25 cellular contexts compared by ENCODE assay signal in genomic region chr6:69771158-69771906, GRCh38. TPM values are rescaled to one million over a fixed set of nuclear protein-coding genes. Genes with fewer than 3 reads are reported as not detected.
DNase-seq lines count a peak whose midpoint lies in the region; ATAC-seq lines count a peak whose summit lies in the region.
"Had no signal": no experiment of that assay in that cellular context is flagged by ENCODE, and none has a peak within 500 bp of the region (broad histone marks: within the 10 kb centered on the region; RNA-seq: fewer than 3 reads in every experiment).

No MANE protein-coding gene starts in this region.

- H3K4me1 Mint-ChIP-seq in stimulated activated naive B cell treated with anti-CD40 and anti-IgM and Interleukin-4, amounts not matched to agents 10 μg/mL and 1 μg/mL and 100 μg/mL, for 72 hours: peaks cover 37 to 83% of the 10 kb centered on the region in 2 donors
- peaks cover 11 to 84% (median 61%) of the 10 kb centered on the region in 7 donors for H3K4me1 Mint-ChIP-seq in naive thymus-derived CD4-positive, alpha-beta T cell
- H3K4me1 Mint-ChIP-seq: WTC11 had no signal

- no peaks in the 10 kb centered on the region for H3K4me1 ChIP-seq in naive thymus-derived CD4-positive, alpha-beta T cell (ENCODE audit: control insufficient read depth in 2 of 2, insufficient read depth in 2 of 2, low read length in 2 of 2)
- H3K4me1 ChIP-seq: BLaER1 treated with 17β-estradiol and CSF1 and Interleukin-3, amounts not matched to agents 10 nM and 100 nM; thyroid gland had no signal

- H3K9me3 Mint-ChIP-seq in stimulated activated naive B cell treated with anti-CD40 and anti-IgM and Interleukin-4, amounts not matched to agents 10 μg/mL and 1 μg/mL and 100 μg/mL, for 72 hours: peaks cover 4 to 11% of the 10 kb centered on the region in 2 donors
- H3K9me3 Mint-ChIP-seq in naive thymus-derived CD4-positive, alpha-beta T cell: peaks cover 0 to 19% (median 4%) of the 10 kb centered on the region in 11 donors

- no peaks in the 10 kb centered on the region for H3K27me3 ChIP-seq in naive thymus-derived CD4-positive, alpha-beta T cell (ENCODE audit: control insufficient read depth in 2 of 2, insufficient read depth in 2 of 2, low read length in 2 of 2)
- H3K27me3 ChIP-seq: BLaER1 treated with 17β-estradiol and CSF1 and Interleukin-3, amounts not matched to agents 10 nM and 100 nM; pancreas; thyroid gland had no signal

- peaks cover 0 to 4% (median 0%) of the 10 kb centered on the region in 3 experiments for H3K9me3 ChIP-seq in naive thymus-derived CD4-positive, alpha-beta T cell (ENCODE audit: control insufficient read depth in 2 of 3, low read length in 3 of 3)
- H3K9me3 ChIP-seq: pancreas, SK-N-SH, thyroid gland had no signal

- H3K27me3 Mint-ChIP-seq in stimulated activated naive B cell treated with anti-CD40 and anti-IgM and Interleukin-4, amounts not matched to agents 10 μg/mL and 1 μg/mL and 100 μg/mL, for 72 hours: no peaks in the 10 kb centered on the region
- H3K27me3 Mint-ChIP-seq in naive thymus-derived CD4-positive, alpha-beta T cell: no peaks in the 10 kb centered on the region
- H3K27me3 Mint-ChIP-seq: brain, IgD-negative memory B cell, T-helper 17 cell had no signal

- peak overlapping the region; percentile 86 for H3K27ac Mint-ChIP-seq in stimulated activated naive B cell treated with anti-CD40 and anti-IgM and Interleukin-4, amounts not matched to agents 10 μg/mL and 1 μg/mL and 100 μg/mL, for 72 hours
- peak overlapping the region in 1 of 9 donors; percentile 28 for H3K27ac Mint-ChIP-seq in naive thymus-derived CD4-positive, alpha-beta T cell
- H3K27ac Mint-ChIP-seq: brain, T-helper 17 cell, WTC11 had no signal

- POLR2A ChIA-PET in naive thymus-derived CD4-positive, alpha-beta T cell (lab: Charles Lee): no interaction called here

- H3K36me3 ChIP-seq in naive thymus-derived CD4-positive, alpha-beta T cell (ENCODE audit: control insufficient read depth in 2 of 3, insufficient read depth in 3 of 3, low read length in 3 of 3): no peaks in the 10 kb centered on the region
- H3K36me3 ChIP-seq: pancreas, thyroid gland had no signal

- H3K4me3 Mint-ChIP-seq in stimulated activated naive B cell treated with anti-CD40 and anti-IgM and Interleukin-4, amounts not matched to agents 10 μg/mL and 1 μg/mL and 100 μg/mL, for 72 hours: peak overlapping the region; percentile 15 to 22
- no peak overlapping the region for H3K4me3 Mint-ChIP-seq in naive thymus-derived CD4-positive, alpha-beta T cell
- H3K4me3 Mint-ChIP-seq: brain, T-helper 17 cell, WTC11 had no signal

- no peak overlapping the region for H3K4me3 ChIP-seq in naive thymus-derived CD4-positive, alpha-beta T cell (ENCODE audit: low read length)
- H3K4me3 ChIP-seq: BLaER1 treated with 17β-estradiol and CSF1 and Interleukin-3, amounts not matched to agents 10 nM and 100 nM; coronary artery; pancreas; thyroid gland had no signal

- ATAC-seq in stimulated activated naive B cell treated with anti-CD40 and anti-IgM and Interleukin-4, amounts not matched to agents 10 μg/mL and 1 μg/mL and 100 μg/mL, for 72 hours (replicated peaks): peak; percentile 23 to 79
- ATAC-seq in naive thymus-derived CD4-positive, alpha-beta T cell: no peak
- ATAC-seq: pancreas, T-helper 17 cell, WTC11 had no signal

- CTCF ChIA-PET in naive thymus-derived CD4-positive, alpha-beta T cell (lab: Charles Lee): no interaction called here

- H3K36me3 Mint-ChIP-seq in stimulated activated naive B cell treated with anti-CD40 and anti-IgM and Interleukin-4, amounts not matched to agents 10 μg/mL and 1 μg/mL and 100 μg/mL, for 72 hours: peaks cover 54 to 69% of the 10 kb centered on the region in 2 donors
- H3K36me3 Mint-ChIP-seq in naive thymus-derived CD4-positive, alpha-beta T cell: peaks cover 14 to 71% (median 65%) of the 10 kb centered on the region in 5 donors

- peak; percentile 22 for DNase-seq in stimulated activated CD4-positive, alpha-beta T cell treated with anti-CD3 and anti-CD28 coated beads, Interleukin-1b, Interleukin-23, amount 100 ng/mL, for 48 hours
- DNase-seq in stimulated activated CD4-positive, alpha-beta T cell treated with anti-CD3 and anti-CD28 coated beads, Interleukin-2, amount 100 ng/mL, for 48 hours: no peak
- peak; percentile 28 to 42 for DNase-seq in activated T-cell treated with anti-CD3 and anti-CD28 coated beads, Interleukin-2, amount 50 U/mL, for 48 hours
- DNase-seq in cerebellar nuclear complex (lab: John Stamatoyannopoulos, UW) (peak; percentile 7 to 63), DMS114 treated with DMSO at 0.1 percent for 48 hours (lab: John Stamatoyannopoulos, UW; ENCODE audit: unreplicated experiment) (no peak), DMS53 treated with DMSO at 0.1 percent for 48 hours (lab: John Stamatoyannopoulos, UW; ENCODE audit: unreplicated experiment) (no peak)
- no peak for DNase-seq in stimulated activated naive B cell treated with anti-CD40 and anti-IgM and Interleukin-4, amounts not matched to agents 10 μg/mL and 1 μg/mL and 100 μg/mL, for 72 hours
- DNase-seq in naive thymus-derived CD4-positive, alpha-beta T cell: no peak
- DNase-seq: activated CD8-positive, alpha-beta memory T cell treated with anti-CD3 and anti-CD28 coated beads for 24 hours; HCEC 1CT; NCI-H1105 treated with DMSO at 0.1 percent for 48 hours; NCI-H2029 treated with DMSO at 0.1 percent for 48 hours; NCI-H226; NCI-H774; pancreas; SK-N-SH; stimulated activated CD4-positive, alpha-beta T cell treated with anti-CD3 and anti-CD28 coated beads, Interleukin-4, amount 100 ng/mL, for 1 hour; stimulated activated naive CD4-positive, alpha-beta T cell; T-helper 17 cell; thyroid gland had no signal

- intact Hi-C loops in naive thymus-derived CD4-positive, alpha-beta T cell (cut with micrococcal nuclease): loop anchor here in 1 of 2 donors (2.0 kb wide), 1 partner anchor 13 kb away; no protein-coding TSS in a partner anchor

- no peak overlapping the region for H3K27ac ChIP-seq in naive thymus-derived CD4-positive, alpha-beta T cell (ENCODE audit: low read depth, low read length)
- H3K27ac ChIP-seq: BLaER1 treated with 17β-estradiol and CSF1 and Interleukin-3, amounts not matched to agents 10 nM and 100 nM; coronary artery; pancreas; thyroid gland had no signal

RNA-seq across cellular contexts. Expression of gene LMBRD1, which starts 25.5 kb away (rescaled TPM):
- 10 to 100 TPM; 27.4 to 49.1 (median 41.7) TPM for total RNA-seq in naive thymus-derived CD4-positive, alpha-beta T cell
- polyA plus RNA-seq in naive thymus-derived CD4-positive, alpha-beta T cell: 10 to 100 TPM; 44.7 to 45.5 TPM

Comparison
In these comparisons a context has a peak if more than half of its experiments do, and no peak if none do; other contexts are left out.
1. DNase-seq: peak in stimulated activated CD4-positive, alpha-beta T cell treated with anti-CD3 and anti-CD28 coated beads, Interleukin-1b, Interleukin-23, amount 100 ng/mL, for 48 hours (single experiment), activated T-cell treated with anti-CD3 and anti-CD28 coated beads, Interleukin-2, amount 50 U/mL, for 48 hours (2 of 2) and cerebellar nuclear complex (2 of 2); none in stimulated activated CD4-positive, alpha-beta T cell treated with anti-CD3 and anti-CD28 coated beads, Interleukin-2, amount 100 ng/mL, for 48 hours (0 of 2), stimulated activated naive B cell treated with anti-CD40 and anti-IgM and Interleukin-4, amounts not matched to agents 10 μg/mL and 1 μg/mL and 100 μg/mL, for 72 hours (single experiment), naive thymus-derived CD4-positive, alpha-beta T cell (0 of 9), DMS114 treated with DMSO at 0.1 percent for 48 hours (single experiment) and DMS53 treated with DMSO at 0.1 percent for 48 hours (single experiment).
2. H3K4me3 Mint-ChIP-seq: peak in stimulated activated naive B cell treated with anti-CD40 and anti-IgM and Interleukin-4, amounts not matched to agents 10 μg/mL and 1 μg/mL and 100 μg/mL, for 72 hours (2 of 2); none in naive thymus-derived CD4-positive, alpha-beta T cell (0 of 10).